Comparison of ENCODE assay signal across 5 cellular contexts in the genomic region with DNA sequence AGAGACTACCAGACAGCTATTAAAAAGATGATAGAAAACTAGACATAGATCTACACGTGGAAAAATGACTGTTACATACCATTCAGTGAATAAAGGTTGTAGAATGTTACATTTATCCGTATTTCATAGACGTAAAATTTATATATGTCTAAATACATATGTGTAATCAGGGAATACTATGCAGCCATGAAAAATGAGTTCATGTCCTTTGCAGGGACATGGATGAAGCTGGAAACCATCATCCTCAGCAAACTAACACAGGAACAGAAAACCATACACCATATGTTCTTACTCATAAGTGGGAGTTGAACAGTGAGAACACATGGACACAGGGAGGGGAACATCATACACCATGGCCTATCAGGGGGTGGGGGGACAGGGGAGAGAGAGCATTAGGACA. TPM values are rescaled to one million over a fixed set of nuclear protein-coding genes. Genes with fewer than 3 reads are reported as not detected.
"Had no signal": no experiment of that assay in that cellular context is flagged by ENCODE, and none has a peak within 500 bp of the region (broad histone marks: within the 10 kb centered on the region; RNA-seq: fewer than 3 reads in every experiment).

No MANE protein-coding gene starts in this region.

RNA-seq across cellular contexts. Expression of a gene that starts 10.1 kb away (rescaled TPM):
- total RNA-seq: HepG2, HT-29, HT1080, IMR-90 had no signal
- polyA plus RNA-seq: HepG2, IgD-negative memory B cell, IMR-90 had no signal
